In genomic region chr3:57961177-57961827, GRCh38 we compare ENCODE assay signal across 1 cellular context.
TF ChIP-seq lines count a peak whose summit lies in the region.

No MANE protein-coding gene starts in this region.

TF ChIP-seq in HepG2, 621 proteins besides CTCF, POLR2A, EP300 and RAD21 (continued from another document):
- TF ChIP-seq CENPBD1 (CRISPR knock-in tag; IDR thresholded peaks at IDR 0.05; ENCODE audit: borderline replicate concordance, low read depth) (no peak), CBX5 (CRISPR knock-in tag; IDR thresholded peaks at IDR 0.05; ENCODE audit: borderline replicate concordance) (peak; percentile 11; the same call in 1 of the 2 replicates), ZNF597 (CRISPR knock-in tag; IDR thresholded peaks at IDR 0.05) (no peak), IRF2 (CRISPR knock-in tag; IDR thresholded peaks at IDR 0.05) (peak; percentile 81; the same call in 1 of the 2 replicates), MXD4 (CRISPR knock-in tag; IDR thresholded peaks at IDR 0.05) (no peak; the same call in 1 of the 2 replicates), PAX8 (CRISPR knock-in tag; IDR thresholded peaks at IDR 0.05; ENCODE audit: borderline replicate concordance) (no peak), TARDBP (CRISPR knock-in tag; IDR thresholded peaks at IDR 0.05) (peak; percentile 83), ZNF296 (CRISPR knock-in tag; conservative IDR thresholded peaks at IDR 0.05) (no peak), ZNF367 (CRISPR knock-in tag; IDR thresholded peaks at IDR 0.05; ENCODE audit: borderline replicate concordance) (no peak), ZFP36 (IDR thresholded peaks at IDR 0.05; ENCODE audit: borderline replicate concordance, low read depth, low read length, partially characterized antibody) (no peak), ZNF24 (IDR thresholded peaks at IDR 0.05) (no peak), ZNF878 (CRISPR knock-in tag; IDR thresholded peaks at IDR 0.05) (peak; percentile 37; the same call in 1 of the 2 replicates), TEF (CRISPR knock-in tag; IDR thresholded peaks at IDR 0.05) (peak; percentile 95), IRX3 (CRISPR knock-in tag; IDR thresholded peaks at IDR 0.05; ENCODE audit: borderline replicate concordance, low read depth) (0 out of 2 replicates have a peak, but pooled peaks have one; percentile 13), ZNF782 (CRISPR knock-in tag; IDR thresholded peaks at IDR 0.05; ENCODE audit: borderline replicate concordance) (no peak), MEIS2 (CRISPR knock-in tag; IDR thresholded peaks at IDR 0.05) (0 out of 2 replicates have a peak, but pooled peaks have one; percentile 25), ZNF253 (CRISPR knock-in tag; IDR thresholded peaks at IDR 0.05; ENCODE audit: borderline replicate concordance) (no peak), ZNF563 (CRISPR knock-in tag; IDR thresholded peaks at IDR 0.05) (0 out of 2 replicates have a peak, but pooled peaks have one; percentile 32), ZNF225 (CRISPR knock-in tag; IDR thresholded peaks at IDR 0.05) (no peak), ATF1 (CRISPR knock-in tag; IDR thresholded peaks at IDR 0.05) (no peak), TGIF2 (CRISPR knock-in tag; IDR thresholded peaks at IDR 0.05) (no peak), ZNF512 (CRISPR knock-in tag; IDR thresholded peaks at IDR 0.05) (0 out of 2 replicates have a peak, but pooled peaks have one; percentile 57), KLF12 (CRISPR knock-in tag; IDR thresholded peaks at IDR 0.05; ENCODE audit: borderline replicate concordance) (no peak), HOXD1 (CRISPR knock-in tag; IDR thresholded peaks at IDR 0.05) (no peak), PRDM10 (CRISPR knock-in tag; IDR thresholded peaks at IDR 0.05; ENCODE audit: low read depth) (0 out of 2 replicates have a peak, but pooled peaks have one; percentile 17), ZSCAN29 (CRISPR knock-in tag; conservative IDR thresholded peaks at IDR 0.05) (peak; percentile 83; the same call in 1 of the 2 replicates), ETV6 (CRISPR knock-in tag; conservative IDR thresholded peaks at IDR 0.05) (no peak), CENPT (CRISPR knock-in tag; IDR thresholded peaks at IDR 0.05; ENCODE audit: low read depth) (no peak), RFX1 (IDR thresholded peaks at IDR 0.05) (no peak), RERE (CRISPR knock-in tag; IDR thresholded peaks at IDR 0.05; ENCODE audit: low read depth) (peak; percentile 58), ZNF780A (CRISPR knock-in tag; IDR thresholded peaks at IDR 0.05) (no peak), FOXK1 (CRISPR knock-in tag; IDR thresholded peaks at IDR 0.05; ENCODE audit: borderline replicate concordance, low read depth) (peak; percentile 92; the same call in 1 of the 2 replicates), CREB1 (IDR thresholded peaks at IDR 0.05) (no peak), CREB1 (CRISPR knock-in tag; IDR thresholded peaks at IDR 0.05) (peak; percentile 73), THRA (CRISPR knock-in tag; IDR thresholded peaks at IDR 0.05; ENCODE audit: borderline replicate concordance) (peak; percentile 92), LBX2 (CRISPR knock-in tag; IDR thresholded peaks at IDR 0.05; ENCODE audit: borderline replicate concordance) (no peak), ZNF709 (CRISPR knock-in tag; IDR thresholded peaks at IDR 0.05) (no peak), ZBTB4 (CRISPR knock-in tag; IDR thresholded peaks at IDR 0.05; ENCODE audit: borderline replicate concordance) (peak; percentile 93; the same call in 1 of the 2 replicates), MNT (IDR thresholded peaks at IDR 0.05) (peak; percentile 41), CREM (IDR thresholded peaks at IDR 0.05) (peak; percentile 69; the same call in 1 of the 2 replicates), CREM (CRISPR knock-in tag; IDR thresholded peaks at IDR 0.05) (no peak)
